In the genomic region with DNA sequence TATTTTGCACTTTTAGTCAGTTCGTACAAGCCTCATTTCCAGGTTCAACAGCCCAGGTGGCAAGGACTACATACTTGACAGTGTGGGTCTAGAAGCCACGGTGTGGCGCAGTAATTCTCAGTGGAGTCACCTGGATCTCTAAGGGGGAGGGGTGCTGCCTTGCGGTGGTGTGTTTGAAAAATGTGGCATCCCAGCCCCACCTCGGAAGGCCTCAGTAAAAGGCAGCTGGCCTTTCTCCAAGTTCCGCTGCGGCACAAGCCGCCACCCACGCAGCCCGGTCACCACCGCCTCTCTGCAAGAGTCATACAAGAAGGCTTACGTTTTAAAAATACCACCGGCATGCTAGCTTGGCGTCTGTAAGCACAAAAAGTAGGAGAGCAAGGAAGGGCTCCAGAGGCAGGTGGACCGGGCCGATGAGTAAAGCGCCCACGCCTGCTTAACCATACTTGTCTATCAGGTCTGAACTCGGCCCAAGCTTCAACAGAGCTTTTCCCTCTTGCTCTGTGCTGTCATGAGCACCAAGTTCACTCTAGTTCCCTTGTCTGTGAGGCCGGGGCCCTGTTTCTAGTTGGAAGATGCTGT, we compare ENCODE assay signal across 8 cellular contexts. TPM values are rescaled to one million over a fixed set of nuclear protein-coding genes. Genes with fewer than 3 reads are reported as not detected.
A peak's percentile ranks its signal among the peaks of the same experiment; 100 is the strongest.
DNase-seq lines count a peak whose midpoint lies in the region; ATAC-seq and TF ChIP-seq lines count a peak whose summit lies in the region.

No MANE protein-coding gene starts in this region.

- peak; percentile 86 for ATAC-seq in HG03354 (IDR thresholded peaks at IDR 0.05; ENCODE audit: poor library complexity, severe bottlenecking, unreplicated experiment)

- no peaks in the 10 kb centered on the region for H3K27me3 ChIP-seq in BE2C

- intact Hi-C loops in cardiac septum (cut with DNase I), result loop anchor here (1.0 to 5.0 kb wide), 2 partner anchors 47 to 71 kb away; no protein-coding TSS in a partner anchor

- no peaks in the 10 kb centered on the region; the same call in 1 of the 2 replicates for H3K4me1 ChIP-seq in BE2C

- H3K27ac ChIP-seq in RWPE1, result peak overlapping the region; percentile 85
- H3K27ac ChIP-seq in skin epidermis, result peak overlapping the region in 18 of 21 experiments; percentile 2 to 78 (median 67)

- no peaks in the 10 kb centered on the region for H3K9me3 ChIP-seq in BE2C

- DNase-seq in BE2C (peak; percentile 55), GM19238 (ENCODE audit: insufficient read length, low spot score) (peak; percentile 43), RWPE1 (ENCODE audit: low spot score) (peak; percentile 92), activated gamma-delta T cell treated with Interleukin-2 at 50 U/mL for 16 hours (peak; percentile 68), cardiac septum (ENCODE audit: low spot score) (peak; percentile 85), NOMO-1 treated with dmso at 0.1 percent for 144 hours (lab: John Stamatoyannopoulos, UW; ENCODE audit: unreplicated experiment) (no peak)

- POLR2A ChIA-PET in RWPE1 (lab: Yijun Ruan, JAX; ENCODE audit: low non-redundant PET), result interaction anchor here (0.6 kb wide), 1 partner anchor 1282 kb away, joined by 3 read pairs; no protein-coding TSS in a partner anchor

- peaks cover 3% of the 10 kb centered on the region; the same call in 1 of the 2 replicates for H3K36me3 ChIP-seq in BE2C

- H3K4me3 ChIP-seq in BE2C (ENCODE audit: low read depth, low read length), result peak overlapping the region; percentile 6; the same call in 1 of the 2 replicates
- H3K4me3 ChIP-seq in skin epidermis, result peak overlapping the region in 1 of 7 experiments; percentile 4

- CTCF ChIA-PET in RWPE1 (lab: Yijun Ruan, JAX), result interaction anchor here (0.5 to 0.9 kb wide), 3 partner anchors 19 to 96 kb away, joined by 3 to 4 read pairs (median 3); no protein-coding TSS in a partner anchor

- TF ChIP-seq CTCF in BE2C (IDR thresholded peaks at IDR 0.05; ENCODE audit: low read depth, low read length) (no peak; the same call in 1 of the 2 replicates), RWPE1 (conservative IDR thresholded peaks at IDR 0.05; ENCODE audit: low read depth) (peak; percentile 33; the same call in 1 of the 2 replicates)

RNA-seq across cellular contexts. Expression of a gene that starts 49.5 kb away (rescaled TPM):
- 82.1 TPM for polyA plus RNA-seq in BE2C (2012; ENCODE audit: insufficient read depth, insufficient read length, low read depth)
- total RNA-seq in cardiac septum, result 22.0 TPM
